ENCODE assay signal across 15 cellular contexts in the genomic region with DNA sequence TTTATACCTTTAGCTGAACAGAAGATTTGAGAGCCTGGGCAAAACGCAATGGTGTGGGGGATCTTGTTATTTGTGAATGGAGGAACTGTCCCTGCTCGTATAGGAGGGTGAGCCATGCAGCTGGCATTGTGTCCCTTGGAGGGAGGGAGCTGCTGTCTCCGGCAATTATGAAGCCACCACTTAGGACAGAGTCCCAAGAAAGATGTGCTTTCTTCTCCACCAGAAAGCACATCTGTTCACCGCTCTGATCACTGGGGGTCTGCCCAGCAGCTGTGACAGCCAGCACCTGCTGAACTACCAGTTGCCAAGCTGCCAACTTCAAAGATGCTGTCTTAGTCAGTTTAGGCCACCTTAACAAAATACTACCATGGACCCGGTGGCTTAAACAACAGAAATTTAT.
A peak's percentile ranks its signal among the peaks of the same experiment; 100 is the strongest.
DNase-seq lines count a peak whose midpoint lies in the region; ATAC-seq and TF ChIP-seq lines count a peak whose summit lies in the region.
"Had no signal": no experiment of that assay in that cellular context is flagged by ENCODE, and none has a peak within 500 bp of the region (broad histone marks: within the 10 kb centered on the region; RNA-seq: fewer than 3 reads in every experiment).

No MANE protein-coding gene starts in this region.

- CTCF ChIA-PET in activated CD8-positive, alpha-beta T cell treated with anti-CD3 and anti-CD28 coated beads, Interleukin-2, amount 10 ng/mL, durations not matched to agents 7 days and 5 days (lab: Charles Lee): interaction anchor here (1.2 to 2.8 kb wide), 6 partner anchors 162 to 1317 kb away, joined by 4 to 29 read pairs (median 6); a partner anchor contains a TSS
- CTCF ChIA-PET in activated CD8-positive, alpha-beta T cell treated with anti-CD3 and anti-CD28 coated beads for 36 hours (lab: Charles Lee): interaction anchor here (0.5 to 2.9 kb wide), 6 partner anchors 16 to 1095 kb away, joined by 3 to 24 read pairs (median 4); no protein-coding TSS in a partner anchor
- CTCF ChIA-PET in OCI-LY7 (lab: Charles Lee; ENCODE audit: unreplicated experiment): no interaction called here

- H3K79me2 ChIP-seq in OCI-LY7 (ENCODE audit: insufficient read depth, low read depth, low read length): peaks cover 9% of the 10 kb centered on the region; the same call in 1 of the 2 replicates

- peak overlapping the region; percentile 33 for H3K4me3 ChIP-seq in OCI-LY7 (ENCODE audit: low read depth, low read length, poor library complexity, severe bottlenecking)
- H3K4me3 ChIP-seq: A549, gastroesophageal sphincter had no signal

- H3K9me2 ChIP-seq in OCI-LY7 (ENCODE audit: insufficient read depth, low read length): no peaks in the 10 kb centered on the region

- H3K4me1 Mint-ChIP-seq in activated CD8-positive, alpha-beta T cell treated with anti-CD3 and anti-CD28 coated beads, Interleukin-2, amount 10 ng/mL, durations not matched to agents 7 days and 5 days (ENCODE audit: low read depth): peaks cover 35% of the 10 kb centered on the region
- H3K4me1 Mint-ChIP-seq in activated CD8-positive, alpha-beta T cell treated with anti-CD3 and anti-CD28 coated beads for 36 hours (ENCODE audit: low read depth): peaks cover 22% of the 10 kb centered on the region

- H3K27me3 Mint-ChIP-seq in activated CD8-positive, alpha-beta T cell treated with anti-CD3 and anti-CD28 coated beads, Interleukin-2, amount 10 ng/mL, durations not matched to agents 7 days and 5 days (ENCODE audit: low read depth): no peaks in the 10 kb centered on the region
- H3K27me3 Mint-ChIP-seq in activated CD8-positive, alpha-beta T cell treated with anti-CD3 and anti-CD28 coated beads for 36 hours: no peaks in the 10 kb centered on the region
- H3K27me3 Mint-ChIP-seq: type B pancreatic cell had no signal

- H2AFZ ChIP-seq in OCI-LY7 (ENCODE audit: low read length): no peak overlapping the region

- peak overlapping the region; percentile 89 for H3K27ac ChIP-seq in OCI-LY7 (ENCODE audit: low read depth, low read length, poor library complexity, severe bottlenecking)
- peak overlapping the region; percentile 57 for H3K27ac ChIP-seq in temporal lobe (ENCODE audit: low read depth, low read length)
- H3K27ac ChIP-seq: A549 had no signal

- no peaks in the 10 kb centered on the region for H3K9me3 ChIP-seq in OCI-LY7 (ENCODE audit: low read length)
- H3K9me3 ChIP-seq: A549, gastroesophageal sphincter had no signal

- H3K36me3 ChIP-seq in OCI-LY7 (ENCODE audit: insufficient read depth, low read length): peaks cover 3% of the 10 kb centered on the region

- H3K4me2 ChIP-seq in OCI-LY7 (ENCODE audit: low read length): peak overlapping the region; percentile 66
- H3K4me2 ChIP-seq: A549 had no signal

- no peak overlapping the region for H3K4me3 Mint-ChIP-seq in activated CD8-positive, alpha-beta T cell treated with anti-CD3 and anti-CD28 coated beads, Interleukin-2, amount 10 ng/mL, durations not matched to agents 7 days and 5 days
- no peak overlapping the region for H3K4me3 Mint-ChIP-seq in activated CD8-positive, alpha-beta T cell treated with anti-CD3 and anti-CD28 coated beads for 36 hours
- H3K4me3 Mint-ChIP-seq: nephron progenitor cell, type B pancreatic cell had no signal

- POLR2A ChIA-PET in activated CD8-positive, alpha-beta T cell treated with anti-CD3 and anti-CD28 coated beads, Interleukin-2, amount 10 ng/mL, durations not matched to agents 7 days and 5 days (lab: Charles Lee): interaction anchor here (2.2 kb wide), 1 partner anchor 148 kb away, joined by 11 read pairs; a partner anchor contains a TSS
- POLR2A ChIA-PET in activated CD8-positive, alpha-beta T cell treated with anti-CD3 and anti-CD28 coated beads for 36 hours (lab: Charles Lee): interaction anchor here (0.7 to 1.9 kb wide), 2 partner anchors 148 to 342 kb away, joined by 3 to 13 read pairs; a partner anchor contains a TSS
- POLR2A ChIA-PET in OCI-LY7 (lab: Charles Lee): interaction anchor here (1.0 to 5.3 kb wide), 9 partner anchors 10 to 184 kb away, joined by 3 to 56 read pairs (median 15); a partner anchor contains a TSS

- H3K27ac Mint-ChIP-seq in activated CD8-positive, alpha-beta T cell treated with anti-CD3 and anti-CD28 coated beads, Interleukin-2, amount 10 ng/mL, durations not matched to agents 7 days and 5 days: peak overlapping the region; percentile 19
- no peak overlapping the region for H3K27ac Mint-ChIP-seq in activated CD8-positive, alpha-beta T cell treated with anti-CD3 and anti-CD28 coated beads for 36 hours
- H3K27ac Mint-ChIP-seq: nephron progenitor cell, type B pancreatic cell had no signal

- DNase-seq in activated CD8-positive, alpha-beta T cell treated with anti-CD3 and anti-CD28 coated beads, Interleukin-2, amount 10 ng/mL, durations not matched to agents 7 days and 5 days: no peak
- no peak for DNase-seq in activated CD8-positive, alpha-beta T cell treated with anti-CD3 and anti-CD28 coated beads for 36 hours
- DNase-seq in OCI-LY7 (ENCODE audit: low spot score) (peak; percentile 84), medulla oblongata (ENCODE audit: extremely low spot score) (peak; percentile 30), NCI-H2107 (lab: John Stamatoyannopoulos, UW) (no peak), NOMO-1 treated with dmso at 0.1 percent for 144 hours (lab: John Stamatoyannopoulos, UW; ENCODE audit: unreplicated experiment) (no peak), cerebellar nuclear complex (lab: John Stamatoyannopoulos, UW) (no peak)
- DNase-seq: HCEC 1CT, NCI-H1092, nephron progenitor cell, SHP77 had no signal

- H3K36me3 Mint-ChIP-seq in activated CD8-positive, alpha-beta T cell treated with anti-CD3 and anti-CD28 coated beads, Interleukin-2, amount 10 ng/mL, durations not matched to agents 7 days and 5 days (ENCODE audit: low read depth): no peaks in the 10 kb centered on the region
- peaks cover 6% of the 10 kb centered on the region for H3K36me3 Mint-ChIP-seq in activated CD8-positive, alpha-beta T cell treated with anti-CD3 and anti-CD28 coated beads for 36 hours (ENCODE audit: low read depth)
- H3K36me3 Mint-ChIP-seq: type B pancreatic cell had no signal

- H3K4me1 ChIP-seq in OCI-LY7 (ENCODE audit: insufficient read depth, low read length, poor library complexity, severe bottlenecking): peaks cover 61% of the 10 kb centered on the region

- TF ChIP-seq CTCF in activated CD8-positive, alpha-beta T cell treated with anti-CD3 and anti-CD28 coated beads for 36 hours (IDR thresholded peaks at IDR 0.05): no peak
- no peak for TF ChIP-seq CTCF in OCI-LY7 (conservative IDR thresholded peaks at IDR 0.05; ENCODE audit: low read length)

- H3K9me3 Mint-ChIP-seq in activated CD8-positive, alpha-beta T cell treated with anti-CD3 and anti-CD28 coated beads, Interleukin-2, amount 10 ng/mL, durations not matched to agents 7 days and 5 days (ENCODE audit: insufficient read depth): no peaks in the 10 kb centered on the region
- no peaks in the 10 kb centered on the region for H3K9me3 Mint-ChIP-seq in activated CD8-positive, alpha-beta T cell treated with anti-CD3 and anti-CD28 coated beads for 36 hours
- H3K9me3 Mint-ChIP-seq: nephron progenitor cell, type B pancreatic cell had no signal

- no peaks in the 10 kb centered on the region for H4K20me1 ChIP-seq in OCI-LY7 (ENCODE audit: insufficient read depth, low read length)

- ATAC-seq in activated CD8-positive, alpha-beta T cell treated with anti-CD3 and anti-CD28 coated beads, Interleukin-2, amount 10 ng/mL, durations not matched to agents 7 days and 5 days: no peak
- ATAC-seq in activated CD8-positive, alpha-beta T cell treated with anti-CD3 and anti-CD28 coated beads for 36 hours: no peak
- ATAC-seq: A549, gastroesophageal sphincter had no signal

- intact Hi-C loops in activated CD8-positive, alpha-beta T cell treated with anti-CD3 and anti-CD28 coated beads for 36 hours (cut with micrococcal nuclease): loop anchor here (5.0 kb wide), 1 partner anchor 147 kb away; a partner anchor contains a TSS
- intact Hi-C loops in OCI-LY7 (cut with micrococcal nuclease; ENCODE audit: unreplicated experiment): loop anchor here (1.0 kb wide), 1 partner anchor 78 kb away; no protein-coding TSS in a partner anchor

- no TSS peak for BruUV-seq in OCI-LY7 (replicated peaks; lab: Mats Ljungman, UMichigan)

Comparison
In these comparisons a context has a peak if more than half of its experiments do, and no peak if none do; other contexts are left out.
1. DNase-seq: peak in OCI-LY7 (single experiment) and medulla oblongata (single experiment); none in activated CD8-positive, alpha-beta T cell treated with anti-CD3 and anti-CD28 coated beads, Interleukin-2, amount 10 ng/mL, durations not matched to agents 7 days and 5 days (single experiment), activated CD8-positive, alpha-beta T cell treated with anti-CD3 and anti-CD28 coated beads for 36 hours (single experiment), NCI-H2107 (single experiment), NOMO-1 treated with dmso at 0.1 percent for 144 hours (single experiment) and cerebellar nuclear complex (0 of 2).